ENCODE assay signal across 14 cellular contexts in genomic region chr7:713488-714230, GRCh38. TPM values are rescaled to one million over a fixed set of nuclear protein-coding genes. Genes with fewer than 3 reads are reported as not detected.
DNase-seq lines count a peak whose midpoint lies in the region; ATAC-seq and TF ChIP-seq lines count a peak whose summit lies in the region.
"Had no signal": no experiment of that assay in that cellular context is flagged by ENCODE, and none has a peak within 500 bp of the region (broad histone marks: within the 10 kb centered on the region; RNA-seq: fewer than 3 reads in every experiment).

No MANE protein-coding gene starts in this region.

- no peaks in the 10 kb centered on the region for H3K9me3 ChIP-seq in T-helper 17 cell (ENCODE audit: control insufficient read depth, low read length, poor library complexity, severe bottlenecking)
- no peaks in the 10 kb centered on the region for H3K9me3 ChIP-seq in spleen
- H3K9me3 ChIP-seq: SJSA1 had no signal

- H3K27ac ChIP-seq in spleen: no peak overlapping the region
- H3K27ac ChIP-seq: HL-60, SJSA1 had no signal

- peaks cover 22% of the 10 kb centered on the region for H3K4me1 Mint-ChIP-seq in T-helper 17 cell
- peaks cover 0 to 5% of the 10 kb centered on the region in 2 donors for H3K4me1 Mint-ChIP-seq in immature natural killer cell

- no peak for TF ChIP-seq POLR2A in spleen (IDR thresholded peaks at IDR 0.05)

- TF ChIP-seq CTCF in spleen (IDR thresholded peaks at IDR 0.05 in 8 of 11, conservative IDR thresholded peaks at IDR 0.05 in 3 of 11): no peak

- H3K36me3 Mint-ChIP-seq in T-helper 17 cell (ENCODE audit: low read depth) (peaks cover 13% of the 10 kb centered on the region), immature natural killer cell (peaks cover 0 to 5% (median 4%) of the 10 kb centered on the region in 3 donors)

- DNase-seq in activated CD8-positive, alpha-beta memory T cell treated with anti-CD3 and anti-CD28 coated beads for 24 hours: peak; percentile 56
- DNase-seq in activated CD8-positive, alpha-beta memory T cell treated with anti-CD3 and anti-CD28 coated beads, Interleukin-2, amount 50 U/mL, for 48 hours: no peak
- DNase-seq in T-helper 17 cell: no peak
- no peak for DNase-seq in immature natural killer cell
- DNase-seq in spleen: peak; percentile 64
- DNase-seq in NCI-H128 (lab: John Stamatoyannopoulos, UW; ENCODE audit: unreplicated experiment): no peak
- DNase-seq: DMS79; mesendoderm; NCI-H2081 treated with DMSO at 0.1 percent for 48 hours; stimulated activated CD4-positive, alpha-beta T cell treated with anti-CD3 and anti-CD28 coated beads, Interleukin-2, amount 100 ng/mL, for 24 hours had no signal

- H3K27ac Mint-ChIP-seq in T-helper 17 cell: peak overlapping the region; percentile 27
- H3K27ac Mint-ChIP-seq in immature natural killer cell: peak overlapping the region in 1 of 6 donors; percentile 37

- ATAC-seq in T-helper 17 cell (no peak), HG03571 (IDR thresholded peaks at IDR 0.05; ENCODE audit: unreplicated experiment) (no peak), GM21360 (IDR thresholded peaks at IDR 0.05; ENCODE audit: unreplicated experiment) (no peak)

- peaks cover 0 to 4% (median 0%) of the 10 kb centered on the region in 6 donors for H3K36me3 ChIP-seq in spleen
- H3K36me3 ChIP-seq: SJSA1 had no signal

- WGBS in spleen, 5 donors: 90 to 93% (median 92%) methylated on average over 16 of the region's 16 CpGs

- intact Hi-C loops in spleen (cut with DNase I; ENCODE audit: low total_unique reads): no loop called here

- H3K27me3 Mint-ChIP-seq in T-helper 17 cell: peaks cover 17% of the 10 kb centered on the region
- H3K27me3 Mint-ChIP-seq in immature natural killer cell (ENCODE audit: low read depth in 3 of 3): peaks cover 2 to 6% (median 2%) of the 10 kb centered on the region in 3 donors

- H3K4me3 Mint-ChIP-seq in T-helper 17 cell: peak overlapping the region; percentile 84
- peak overlapping the region in 4 of 5 donors; percentile 36 to 46 (median 40) for H3K4me3 Mint-ChIP-seq in immature natural killer cell

- peak overlapping the region in 1 of 8 donors; percentile 74 for H3K4me3 ChIP-seq in spleen
- H3K4me3 ChIP-seq: SJSA1 had no signal

- peaks cover 0 to 25% (median 4%) of the 10 kb centered on the region in 6 donors for H3K4me1 ChIP-seq in spleen
- H3K4me1 ChIP-seq: SJSA1 had no signal

- H3K27me3 ChIP-seq in spleen (replicated peaks in 1 of 7): peaks cover 0 to 18% (median 0%) of the 10 kb centered on the region in 7 donors
- H3K27me3 ChIP-seq: SJSA1 had no signal

- peaks cover 0 to 3% (median 0%) of the 10 kb centered on the region in 6 donors for H3K9me3 Mint-ChIP-seq in immature natural killer cell

RNA-seq across cellular contexts. Expression of gene DNAAF5, which starts 12.8 kb away (rescaled TPM):
- total RNA-seq in T-helper 17 cell (10 to 100 TPM; 10.7 to 13.7 TPM), spleen (10 to 100 TPM; 13.7 to 22.4 (median 21.2) TPM)
- polyA plus RNA-seq in immature natural killer cell (1 to 10 TPM in 2 of 3 donors, under 1 TPM in 1; 0.45 to 1.4 (median 1.3) TPM), spleen (1 to 10 TPM; 7.5 to 8.4 (median 7.7) TPM)

RNA-seq across cellular contexts. Expression of gene PRKAR1B, which starts 13.4 kb away (rescaled TPM):
- total RNA-seq in T-helper 17 cell (10 to 100 TPM in 1 of 2 donors, 1 to 10 TPM in 1; 10.0 to 22.1 TPM), spleen (10 to 100 TPM; 20.8 to 39.5 (median 23.8) TPM)
- polyA plus RNA-seq in immature natural killer cell (1 to 10 TPM; 3.0 to 6.1 (median 3.9) TPM), spleen (10 to 100 TPM in 2 of 3 donors, 1 to 10 TPM in 1; 9.9 to 30.2 (median 13.9) TPM)

Comparison
In these comparisons a context has a peak if more than half of its experiments do, and no peak if none do; other contexts are left out.
1. DNase-seq: peak in activated CD8-positive, alpha-beta memory T cell treated with anti-CD3 and anti-CD28 coated beads for 24 hours (single experiment) and spleen (single experiment); none in activated CD8-positive, alpha-beta memory T cell treated with anti-CD3 and anti-CD28 coated beads, Interleukin-2, amount 50 U/mL, for 48 hours (single experiment), T-helper 17 cell (0 of 3), immature natural killer cell (0 of 3) and NCI-H128 (single experiment).